ENCODE assay signal across 18 cellular contexts in genomic region chr19:13363235-13363634, GRCh38.
"Had no signal": no experiment of that assay in that cellular context is flagged by ENCODE, and none has a peak within 500 bp of the region (broad histone marks: within the 10 kb centered on the region; RNA-seq: fewer than 3 reads in every experiment).

No MANE protein-coding gene starts in this region.

- H2AFZ ChIP-seq: hepatocyte had no signal

- H3K4me1 ChIP-seq: esophagus muscularis mucosa, foreskin keratinocyte, gastroesophageal sphincter, heart left ventricle, left lung, lower lobe of right lung had no signal

- H3K36me3 Mint-ChIP-seq: immature natural killer cell, mesothelial cell of epicardium had no signal

- ATAC-seq: foreskin keratinocyte, gastroesophageal sphincter, heart left ventricle, left cardiac atrium, left lung, left ventricle myocardium superior, lower lobe of right lung, mucosa of descending colon had no signal

- H3K4me1 Mint-ChIP-seq: immature natural killer cell, mesothelial cell of epicardium had no signal

- H3K36me3 ChIP-seq: esophagus muscularis mucosa, gastroesophageal sphincter, heart left ventricle, left lung, lower lobe of right lung had no signal

- H3K4me2 ChIP-seq: hepatocyte had no signal

- H3K27me3 ChIP-seq: dorsolateral prefrontal cortex, foreskin keratinocyte had no signal

- H3K4me3 Mint-ChIP-seq: immature natural killer cell, mesothelial cell of epicardium had no signal

- H3K4me3 ChIP-seq: coronary artery, dorsolateral prefrontal cortex, esophagus muscularis mucosa, gastroesophageal sphincter, heart left ventricle, hepatocyte, left lung, lower lobe of right lung, mucosa of descending colon had no signal

- H3K27ac ChIP-seq: coronary artery, esophagus muscularis mucosa, foreskin keratinocyte, gastroesophageal sphincter, heart left ventricle, hepatocyte, left lung, lower lobe of right lung had no signal

- H3K27ac Mint-ChIP-seq: immature natural killer cell, mesothelial cell of epicardium had no signal

- DNase-seq: dermis blood vessel endothelial cell; dorsolateral prefrontal cortex; effector CD4-positive, alpha-beta T cell; effector memory CD4-positive, alpha-beta T cell; foreskin keratinocyte; heart left ventricle; immature natural killer cell; left cardiac atrium; left lung; left ventricle myocardium superior; lower lobe of right lung; mesenchymal stem cell; mucosa of descending colon had no signal
